Comparison of ENCODE assay signal across 1 cellular context in the genomic region with DNA sequence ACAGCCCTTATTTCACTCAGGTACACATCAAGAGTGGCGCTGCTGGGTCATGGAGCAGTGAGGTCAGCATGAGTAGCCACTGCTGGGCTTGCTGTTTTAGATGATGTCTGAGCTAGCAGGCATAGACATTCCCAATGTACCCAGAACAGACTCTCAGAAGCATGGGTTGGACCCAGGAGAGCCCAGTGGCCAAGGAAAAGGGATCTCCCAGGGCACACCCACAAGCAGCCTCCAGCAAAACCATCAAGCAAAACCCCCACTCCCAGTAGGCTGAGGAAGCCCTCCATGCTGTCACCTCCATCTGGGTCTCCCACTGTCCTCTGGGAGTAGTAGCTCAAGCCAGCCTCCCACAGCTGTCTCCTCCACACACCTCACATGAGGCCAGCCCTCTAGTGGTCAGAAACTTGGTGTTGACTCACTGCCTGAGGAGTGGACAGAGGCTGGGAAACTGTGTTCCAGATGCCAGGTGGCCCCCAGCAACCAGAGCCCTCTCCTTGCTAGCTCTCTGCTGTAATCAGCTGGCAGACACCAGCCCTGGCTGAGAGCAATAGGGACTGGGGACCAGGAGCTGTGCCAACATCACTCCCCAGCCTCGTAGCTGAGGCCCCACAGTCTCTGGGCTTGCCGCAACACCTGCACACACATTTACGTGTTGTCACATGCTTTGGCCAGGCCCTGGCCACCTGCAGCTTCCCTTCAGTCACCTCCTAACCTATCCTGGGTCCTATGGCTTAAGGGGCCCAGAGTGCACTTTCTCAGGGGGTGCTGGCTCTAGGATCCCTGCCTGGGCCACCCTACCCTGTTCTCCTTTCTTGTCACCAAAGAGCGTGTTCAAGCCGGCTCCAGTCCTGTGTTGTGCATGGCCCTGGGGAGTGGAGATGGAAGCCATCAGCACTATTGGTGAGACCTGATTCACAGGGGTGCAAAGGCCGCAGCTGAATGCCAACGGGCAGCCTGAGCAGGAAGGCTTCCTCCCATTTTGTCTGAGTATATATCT.
A peak's percentile ranks its signal among the peaks of the same experiment; 100 is the strongest.
TF ChIP-seq lines count a peak whose summit lies in the region.

No MANE protein-coding gene starts in this region.

TF ChIP-seq in GM12878, 131 proteins besides CTCF, POLR2A, EP300 and RAD21:
- TF ChIP-seq MEF2A (IDR thresholded peaks at IDR 0.05; ENCODE audit: insufficient read depth, low read depth, low read length) (no peak), IKZF1 (conservative IDR thresholded peaks at IDR 0.05) (0 out of 2 replicates have a peak, but pooled peaks have one; percentile 30), SMARCA5 (IDR thresholded peaks at IDR 0.05) (no peak), BHLHE40 (IDR thresholded peaks at IDR 0.05; ENCODE audit: borderline replicate concordance in 1 of 2, low read depth in 2 of 2, low read length in 1 of 2) (0 out of 4 replicates have a peak, but pooled peaks of 1 of the 2 experiments have one; percentile 18), TCF12 (IDR thresholded peaks at IDR 0.05; ENCODE audit: low read depth, low read length) (peak; percentile 44; the same call in 1 of the 2 replicates), IKZF2 (IDR thresholded peaks at IDR 0.05) (no peak), TCF3 (IDR thresholded peaks at IDR 0.05; ENCODE audit: borderline replicate concordance, insufficient read depth, low read depth, low read length) (peak; percentile 58; the same call in 1 of the 2 replicates), CREM (IDR thresholded peaks at IDR 0.05; ENCODE audit: low read depth) (no peak), SMC3 (IDR thresholded peaks at IDR 0.05; ENCODE audit: borderline replicate concordance, low read length) (peak; percentile 10; the same call in 1 of the 2 replicates), RUNX3 (IDR thresholded peaks at IDR 0.05; ENCODE audit: low read length) (peak; percentile 16; the same call in 1 of the 2 replicates)
